ENCODE assay signal across 8 cellular contexts in genomic region chr12:92827836-92828431, GRCh38.
DNase-seq lines count a peak whose midpoint lies in the region; TF ChIP-seq lines count a peak whose summit lies in the region.

No MANE protein-coding gene starts in this region.

- BruUV-seq in PC-9 (replicated peaks; lab: Mats Ljungman, UMichigan): no TSS peak

- H4K20me1 ChIP-seq in PC-9 (ENCODE audit: insufficient read depth): no peaks in the 10 kb centered on the region

- peaks cover 39% of the 10 kb centered on the region for H3K36me3 Mint-ChIP-seq in brain

- TF ChIP-seq CTCF in PC-9 (conservative IDR thresholded peaks at IDR 0.05): peak; percentile 77
- TF ChIP-seq CTCF in brain (conservative IDR thresholded peaks at IDR 0.05): peak; percentile 56

- no peaks in the 10 kb centered on the region for H3K4me1 ChIP-seq in PC-9 (replicated peaks; ENCODE audit: insufficient read depth)

- POLR2A ChIA-PET in PC-9 (lab: Charles Lee; ENCODE audit: unreplicated experiment): interaction anchor here (0.6 kb wide), 1 partner anchor 638 kb away, joined by 3 read pairs; no protein-coding TSS in a partner anchor

- no peaks in the 10 kb centered on the region for H3K9me3 ChIP-seq in PC-9 (ENCODE audit: insufficient read depth, low read depth)

- no peak overlapping the region for H3K4me2 ChIP-seq in PC-9

- no peaks in the 10 kb centered on the region for H3K79me2 ChIP-seq in PC-9 (ENCODE audit: low read depth)

- no peak overlapping the region for H3K4me3 Mint-ChIP-seq in brain

- no peaks in the 10 kb centered on the region; the same call in 1 of the 2 replicates for H3K36me3 ChIP-seq in PC-9 (ENCODE audit: low read depth)

- H3K27me3 Mint-ChIP-seq in brain: no peaks in the 10 kb centered on the region

- peaks cover 4% of the 10 kb centered on the region for H3K4me1 Mint-ChIP-seq in brain

- no peak overlapping the region for H2AFZ ChIP-seq in PC-9

- intact Hi-C loops in PC-9 (cut with micrococcal nuclease; ENCODE audit: unreplicated experiment): loop anchor here (2.0 kb wide), 1 partner anchor 159 kb away; no protein-coding TSS in a partner anchor

- H3K9me3 Mint-ChIP-seq in brain: no peaks in the 10 kb centered on the region

- DNase-seq in COLO829 (ENCODE audit: low spot score) (peak; percentile 50), H4 (ENCODE audit: low spot score) (peak; percentile 39), PC-9 (peak in 1 of 2 experiments; percentile 29), medulla oblongata (ENCODE audit: extremely low spot score) (peak; percentile 18), NCI-H187 (lab: John Stamatoyannopoulos, UW) (no peak), putamen (ENCODE audit: low spot score) (no peak), occipital lobe (lab: John Stamatoyannopoulos, UW) (no peak)

- H3K4me3 ChIP-seq in PC-9: no peak overlapping the region

- no peak overlapping the region for H3K27ac ChIP-seq in PC-9

- H3K9me2 ChIP-seq in PC-9 (ENCODE audit: insufficient read depth): no peaks in the 10 kb centered on the region

- no peak overlapping the region for H3K27ac Mint-ChIP-seq in brain

- no peaks in the 10 kb centered on the region for H3F3A ChIP-seq in PC-9 (ENCODE audit: insufficient read depth, low read depth)

- H3K27me3 ChIP-seq in PC-9 (ENCODE audit: insufficient read depth, low read depth): no peaks in the 10 kb centered on the region

- CTCF ChIA-PET in PC-9 (lab: Charles Lee): interaction anchor here (0.5 to 0.6 kb wide), 2 partner anchors 159 to 189 kb away, joined by 3 read pairs; no protein-coding TSS in a partner anchor

Comparison
In these comparisons a context has a peak if more than half of its experiments do, and no peak if none do; other contexts are left out.
1. DNase-seq: peak in COLO829 (single experiment), H4 (single experiment) and medulla oblongata (single experiment); none in NCI-H187 (0 of 2), putamen (single experiment) and occipital lobe (single experiment).